Comparison of ENCODE assay signal across 8 cellular contexts in genomic region chrX:47143894-47144625, GRCh38. TPM values are rescaled to one million over a fixed set of nuclear protein-coding genes. Genes with fewer than 3 reads are reported as not detected.
DNase-seq lines count a peak whose midpoint lies in the region; ATAC-seq, FAIRE-seq and TF ChIP-seq lines count a peak whose summit lies in the region.

No MANE protein-coding gene starts in this region.

- peak overlapping the region; percentile 95 for H3K4me3 Mint-ChIP-seq in activated CD8-positive, alpha-beta T cell treated with anti-CD3 and anti-CD28 coated beads for 36 hours
- H3K4me3 Mint-ChIP-seq in neural crest cell = peak overlapping the region; percentile 100

- intact Hi-C loops in activated CD8-positive, alpha-beta T cell treated with anti-CD3 and anti-CD28 coated beads for 36 hours (cut with micrococcal nuclease) = no loop called here

- TF ChIP-seq CTCF in activated CD8-positive, alpha-beta T cell treated with anti-CD3 and anti-CD28 coated beads for 36 hours (IDR thresholded peaks at IDR 0.05) = no peak
- TF ChIP-seq CTCF in neural crest cell (conservative IDR thresholded peaks at IDR 0.05) = no peak
- TF ChIP-seq CTCF in D721Med (IDR thresholded peaks at IDR 0.05; ENCODE audit: insufficient read depth, missing control alignments) = no peak

- FAIRE-seq in D721Med (lab: Jason Lieb, UNC) = no peak

- peak overlapping the region; percentile 99 for H3K27ac Mint-ChIP-seq in activated CD8-positive, alpha-beta T cell treated with anti-CD3 and anti-CD28 coated beads for 36 hours
- peak overlapping the region; percentile 98 for H3K27ac Mint-ChIP-seq in neural crest cell (ENCODE audit: unreplicated experiment)

- peaks cover 39% of the 10 kb centered on the region for H3K36me3 Mint-ChIP-seq in activated CD8-positive, alpha-beta T cell treated with anti-CD3 and anti-CD28 coated beads for 36 hours (ENCODE audit: low read depth)
- H3K36me3 Mint-ChIP-seq in neural crest cell (ENCODE audit: low read depth) = peaks cover 19% of the 10 kb centered on the region

- ATAC-seq in GM21447 (IDR thresholded peaks at IDR 0.05; ENCODE audit: unreplicated experiment) = peak; percentile 2
- ATAC-seq in activated CD8-positive, alpha-beta T cell treated with anti-CD3 and anti-CD28 coated beads for 36 hours = no peak
- ATAC-seq in GM19324 (IDR thresholded peaks at IDR 0.05; ENCODE audit: low FRiP score, unreplicated experiment) = no peak

- CTCF ChIA-PET in activated CD8-positive, alpha-beta T cell treated with anti-CD3 and anti-CD28 coated beads for 36 hours (lab: Charles Lee) = interaction anchor here (0.6 to 1.9 kb wide), 7 partner anchors 8 to 701 kb away, joined by 3 to 11 read pairs (median 4); no protein-coding TSS in a partner anchor

- H3K27me3 Mint-ChIP-seq in activated CD8-positive, alpha-beta T cell treated with anti-CD3 and anti-CD28 coated beads for 36 hours = no peaks in the 10 kb centered on the region
- H3K27me3 Mint-ChIP-seq in neural crest cell (ENCODE audit: low read depth) = peaks cover 2% of the 10 kb centered on the region

- POLR2A ChIA-PET in activated CD8-positive, alpha-beta T cell treated with anti-CD3 and anti-CD28 coated beads for 36 hours (lab: Charles Lee) = interaction anchor here (0.6 to 2.3 kb wide), 6 partner anchors 14 to 89 kb away, joined by 3 to 12 read pairs (median 6); partner anchors contain the start of genes CDK16 and USP11

- peaks cover 28% of the 10 kb centered on the region for H3K4me1 Mint-ChIP-seq in activated CD8-positive, alpha-beta T cell treated with anti-CD3 and anti-CD28 coated beads for 36 hours (ENCODE audit: low read depth)
- H3K4me1 Mint-ChIP-seq in neural crest cell = peaks cover 14% of the 10 kb centered on the region

- DNase-seq in EL = peak; percentile 29
- DNase-seq in LHCN-M2 (ENCODE audit: low read depth) = peak; percentile 41
- peak; percentile 41 for DNase-seq in activated CD8-positive, alpha-beta T cell treated with anti-CD3 and anti-CD28 coated beads for 36 hours
- DNase-seq in foreskin melanocyte = peak; percentile 37
- no peak for DNase-seq in neural crest cell (ENCODE audit: low read depth, low spot score)
- no peak for DNase-seq in D721Med (ENCODE audit: insufficient read length, low spot score)

- H3K9me3 Mint-ChIP-seq in activated CD8-positive, alpha-beta T cell treated with anti-CD3 and anti-CD28 coated beads for 36 hours = no peaks in the 10 kb centered on the region
- no peaks in the 10 kb centered on the region for H3K9me3 Mint-ChIP-seq in neural crest cell

RNA-seq across cellular contexts. Expression of gene NDUFB11, which starts 0.4 kb away (rescaled TPM):
- total RNA-seq in LHCN-M2 (2014; rRNA removed) (40.7 and 49.2 TPM in 2 replicates), neural crest cell (113 and 115 TPM in 2 replicates)
- 100 TPM for polyA plus RNA-seq in LHCN-M2 (2012)
- total RNA-seq in activated CD8-positive, alpha-beta T cell treated with anti-CD3 and anti-CD28 coated beads for 36 hours = 10 to 100 TPM; 82.9 to 89.8 TPM

RNA-seq across cellular contexts. Expression of gene RBM10, which starts 1.0 kb away (rescaled TPM):
- total RNA-seq in LHCN-M2 (2014; rRNA removed) = 47.1 and 54.6 TPM in 2 replicates
- 30.0 TPM for polyA plus RNA-seq in LHCN-M2 (2012)
- total RNA-seq in activated CD8-positive, alpha-beta T cell treated with anti-CD3 and anti-CD28 coated beads for 36 hours = 10 to 100 TPM; 66.4 to 66.7 TPM
- total RNA-seq in neural crest cell = 87.7 and 89.2 TPM in 2 replicates

RNA-seq across cellular contexts. Expression of gene UBA1, which starts 49.6 kb away (rescaled TPM):
- total RNA-seq in LHCN-M2 (2014; rRNA removed) = 239 and 241 TPM in 2 replicates
- 261 TPM for polyA plus RNA-seq in LHCN-M2 (2012)
- total RNA-seq in activated CD8-positive, alpha-beta T cell treated with anti-CD3 and anti-CD28 coated beads for 36 hours = 100 to 1,000 TPM; 243 to 246 TPM
- total RNA-seq in neural crest cell = 484 and 498 TPM in 2 replicates

Comparison
In these comparisons a context has a peak if more than half of its experiments do, and no peak if none do; other contexts are left out.
1. DNase-seq: peak in EL (single experiment), LHCN-M2 (single experiment), activated CD8-positive, alpha-beta T cell treated with anti-CD3 and anti-CD28 coated beads for 36 hours (single experiment) and foreskin melanocyte (single experiment); none in neural crest cell (single experiment) and D721Med (single experiment).